Comparison of ENCODE assay signal across 17 cellular contexts in the genomic region with DNA sequence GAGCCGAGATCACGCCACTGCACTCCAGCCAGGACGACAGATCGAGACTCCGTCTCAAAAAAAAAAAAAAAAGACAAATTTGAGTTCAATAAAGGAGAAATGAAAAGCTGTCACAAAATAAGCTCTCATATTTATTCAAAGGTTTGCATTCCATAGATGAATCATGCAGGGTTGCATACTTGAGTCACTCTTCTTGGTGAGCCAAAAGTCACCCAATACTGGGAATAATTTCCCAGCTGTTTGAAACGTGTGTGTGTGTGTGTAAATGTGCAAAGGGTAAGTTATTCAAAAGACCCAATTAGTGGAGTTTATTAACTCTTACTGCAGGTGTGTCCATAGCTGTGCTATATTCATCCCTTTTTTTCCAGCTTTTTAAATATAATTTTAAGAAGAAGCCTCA.
DNase-seq lines count a peak whose midpoint lies in the region; ATAC-seq, FAIRE-seq and TF ChIP-seq lines count a peak whose summit lies in the region.
"Had no signal": no experiment of that assay in that cellular context is flagged by ENCODE, and none has a peak within 500 bp of the region (broad histone marks: within the 10 kb centered on the region; RNA-seq: fewer than 3 reads in every experiment).

No MANE protein-coding gene starts in this region.

- H4K20me1 ChIP-seq in HCT116 (ENCODE audit: insufficient read depth) (no peaks in the 10 kb centered on the region), astrocyte (ENCODE audit: insufficient read depth, low read length) (no peaks in the 10 kb centered on the region)

- H3K9me3 ChIP-seq in A549 (no peaks in the 10 kb centered on the region), HCT116 (ENCODE audit: control insufficient read depth in 1 of 2, insufficient read depth in 1 of 2, low read depth in 1 of 2, low read length in 2 of 2) (no peaks in the 10 kb centered on the region), astrocyte (ENCODE audit: insufficient read depth, low read depth, low read length) (no peaks in the 10 kb centered on the region)

- TF ChIP-seq CTCF in A549 (IDR thresholded peaks at IDR 0.05) = no peak
- no peak for TF ChIP-seq CTCF in HCT116 (IDR thresholded peaks at IDR 0.05 in 2 of 3, conservative IDR thresholded peaks at IDR 0.05 in 1 of 3; ENCODE audit: borderline replicate concordance in 1 of 3, insufficient read depth in 1 of 3, low read depth in 2 of 3, low read length in 2 of 3)
- TF ChIP-seq CTCF in astrocyte (IDR thresholded peaks at IDR 0.05; ENCODE audit: insufficient read depth, low read depth, low read length) = no peak
- no peak for TF ChIP-seq CTCF in foreskin keratinocyte (conservative IDR thresholded peaks at IDR 0.05)

- H3K36me3 ChIP-seq in HCT116 (ENCODE audit: control insufficient read depth in 1 of 2, insufficient read depth in 2 of 2, low read length in 2 of 2) (no peaks in the 10 kb centered on the region), astrocyte (ENCODE audit: insufficient read depth, low read length) (no peaks in the 10 kb centered on the region)

- H3K27me3 Mint-ChIP-seq in astrocyte (ENCODE audit: low read depth, unreplicated experiment) = no peaks in the 10 kb centered on the region
- H3K27me3 Mint-ChIP-seq: CD4-positive, CD25-positive, alpha-beta regulatory T cell; effector memory CD8-positive, alpha-beta T cell; IgD-negative memory B cell had no signal

- CTCF ChIA-PET in A549 (lab: Yijun Ruan, JAX) = interaction anchor here (0.6 to 1.8 kb wide), 7 partner anchors 8 to 439 kb away, joined by 3 to 10 read pairs (median 3); no protein-coding TSS in a partner anchor
- CTCF ChIA-PET in HCT116 (lab: Charles Lee) = interaction anchor here (0.8 to 1.5 kb wide), 2 partner anchors 11 to 439 kb away, joined by 3 read pairs; no protein-coding TSS in a partner anchor

- H3K79me2 ChIP-seq in HCT116 (ENCODE audit: insufficient read depth, low read length) (no peaks in the 10 kb centered on the region), astrocyte (ENCODE audit: insufficient read depth, low read length) (no peaks in the 10 kb centered on the region)

- H2AFZ ChIP-seq in HCT116 (ENCODE audit: low read depth, low read length, poor library complexity, severe bottlenecking) (peak overlapping the region; percentile 3), astrocyte (ENCODE audit: low read depth, low read length) (no peak overlapping the region)

- peak overlapping the region; percentile 95 for H3K27ac Mint-ChIP-seq in astrocyte (ENCODE audit: unreplicated experiment)
- H3K27ac Mint-ChIP-seq: CD4-positive, CD25-positive, alpha-beta regulatory T cell; effector memory CD8-positive, alpha-beta T cell; WTC11 had no signal

- TF ChIP-seq POLR2A in A549 (IDR thresholded peaks at IDR 0.05; ENCODE audit: low read length) (no peak), HCT116 (IDR thresholded peaks at IDR 0.05; ENCODE audit: borderline replicate concordance, extremely low read depth, insufficient read depth, insufficient read length) (no peak)

- H3K4me3 Mint-ChIP-seq in astrocyte (ENCODE audit: unreplicated experiment) = no peak overlapping the region
- H3K4me3 Mint-ChIP-seq: CD4-positive, CD25-positive, alpha-beta regulatory T cell; effector memory CD8-positive, alpha-beta T cell; IgD-negative memory B cell; WTC11 had no signal

- 18% methylated on average over 6 of the region's 6 CpGs for WGBS in A549 (ENCODE audit: missing lambda C conversion rate)

- H3K9me3 Mint-ChIP-seq in astrocyte (ENCODE audit: unreplicated experiment) = peaks cover 2% of the 10 kb centered on the region
- H3K9me3 Mint-ChIP-seq: CD4-positive, CD25-positive, alpha-beta regulatory T cell; effector memory CD8-positive, alpha-beta T cell; IgD-negative memory B cell; WTC11 had no signal

- H3K27ac ChIP-seq in A549 (peak overlapping the region; percentile 82 to 94), HCT116 (ENCODE audit: low read depth, low read length) (no peak overlapping the region), astrocyte (ENCODE audit: low read depth, low read length) (peak overlapping the region; percentile 82), foreskin keratinocyte (peak overlapping the region; percentile 24)

- no peaks in the 10 kb centered on the region for H3K9me2 ChIP-seq in HCT116 (ENCODE audit: insufficient read depth)

- H3K4me2 ChIP-seq in A549 (peak overlapping the region; percentile 64), HCT116 (ENCODE audit: low read length) (peak overlapping the region; percentile 47), astrocyte (ENCODE audit: low read length) (peak overlapping the region; percentile 57)

- peaks cover 3% of the 10 kb centered on the region for H3K36me3 Mint-ChIP-seq in astrocyte (ENCODE audit: low read depth, unreplicated experiment)
- H3K36me3 Mint-ChIP-seq: WTC11 had no signal

- H3K27me3 ChIP-seq in HCT116 (ENCODE audit: insufficient read depth, low read length) = no peaks in the 10 kb centered on the region
- no peaks in the 10 kb centered on the region for H3K27me3 ChIP-seq in astrocyte (ENCODE audit: insufficient read depth, low read length)
- H3K27me3 ChIP-seq in foreskin keratinocyte = no peaks in the 10 kb centered on the region

- peaks cover 75% of the 10 kb centered on the region for H3K4me1 ChIP-seq in A549
- H3K4me1 ChIP-seq in HCT116 (ENCODE audit: control insufficient read depth in 1 of 2, insufficient read depth in 2 of 2, low read length in 2 of 2) = peaks cover 41 to 66% of the 10 kb centered on the region in 2 experiments
- peaks cover 66% of the 10 kb centered on the region for H3K4me1 ChIP-seq in astrocyte (ENCODE audit: insufficient read depth, low read length)
- H3K4me1 ChIP-seq in foreskin keratinocyte = peaks cover 26% of the 10 kb centered on the region

- H3K9ac ChIP-seq in HCT116 (ENCODE audit: low read length) = 0 out of 2 replicates have a peak overlapping the region, but pooled peaks have one; percentile 9
- peak overlapping the region; percentile 19 for H3K9ac ChIP-seq in astrocyte (ENCODE audit: low read length)

- peak; percentile 23 to 61; a peak in 2 of 5 replicates for TF ChIP-seq EP300 in A549 (IDR thresholded peaks at IDR 0.05)

- TF ChIP-seq RAD21 in A549 (conservative IDR thresholded peaks at IDR 0.05 in 1 of 2, IDR thresholded peaks at IDR 0.05 in 1 of 2) (peak in 1 of 2 experiments; percentile 19; a peak in 1 of 5 replicates), HCT116 (IDR thresholded peaks at IDR 0.05; ENCODE audit: low read depth) (no peak)

- peak; percentile 54 for FAIRE-seq in A549 (lab: Jason Lieb, UNC)
- peak; percentile 76 for FAIRE-seq in astrocyte (lab: Jason Lieb, UNC)
- FAIRE-seq: H1 had no signal

- H3K4me1 Mint-ChIP-seq in astrocyte (ENCODE audit: low read depth, unreplicated experiment) = peaks cover 87% of the 10 kb centered on the region

- BruUV-seq in HCT116 (replicated peaks; lab: Mats Ljungman, UMichigan) = no TSS peak

- intact Hi-C loops in HCT116 (cut with micrococcal nuclease) = no loop called here

- H3K4me3 ChIP-seq in A549 (no peak overlapping the region), HCT116 (replicated peaks in 1 of 2; ENCODE audit: low read depth in 1 of 2, low read length in 2 of 2) (no peak overlapping the region), astrocyte (ENCODE audit: insufficient read depth, low read depth, low read length) (no peak overlapping the region)

- RAD21 ChIA-PET in HCT116 (lab: Charles Lee; ENCODE audit: low non-redundant PET in 1 of 2, low total read pairs in 2 of 2, uncharacterized antibody in 2 of 2, unreplicated experiment in 2 of 2) = no interaction called here

- peak in 1 of 2 experiments; percentile 57 for DNase-seq in A549 (ENCODE audit: low read depth in 1 of 2, low spot score in 1 of 2)
- DNase-seq in HCT116 (ENCODE audit: low read depth, low spot score) = no peak
- DNase-seq in astrocyte (ENCODE audit: low read depth) = peak; percentile 88
- peak in 1 of 2 donors; percentile 75 for DNase-seq in foreskin keratinocyte
- no peak for DNase-seq in COLO829 (ENCODE audit: low spot score)
- no peak for DNase-seq in SIG-M5 treated with dmso at 0.1 percent for 504 hours (lab: John Stamatoyannopoulos, UW; ENCODE audit: unreplicated experiment)
- DNase-seq: activated naive CD4-positive, alpha-beta T cell treated with Interleukin-2 at 50 U/mL for 16 hours; CD4-positive, CD25-positive, alpha-beta regulatory T cell; effector memory CD8-positive, alpha-beta T cell; left cardiac atrium; NCI-H345 had no signal

- POLR2A ChIA-PET in A549 (lab: Yijun Ruan, JAX) = interaction anchor here (0.7 kb wide), 1 partner anchor 49 kb away, joined by 4 read pairs; no protein-coding TSS in a partner anchor
- POLR2A ChIA-PET in HCT116 (lab: Charles Lee) = no interaction called here

- 0 out of 6 replicates have a peak, but pooled peaks of 1 of the 2 experiments have one; percentile 17 for ATAC-seq in A549
- no peak for ATAC-seq in HCT116
- peak; percentile 72 for ATAC-seq in foreskin keratinocyte
- ATAC-seq in GM18517 (IDR thresholded peaks at IDR 0.05; ENCODE audit: unreplicated experiment) = no peak
- ATAC-seq in GM18870 (IDR thresholded peaks at IDR 0.05; ENCODE audit: unreplicated experiment) = no peak
- ATAC-seq: effector memory CD8-positive, alpha-beta T cell; Right ventricle myocardium inferior; WTC11 had no signal

TF ChIP-seq in A549, 52 proteins besides CTCF, POLR2A, EP300 and RAD21 (continues in another document):
- peak in 1 of 2 experiments; percentile 58; a peak in 2 of 4 replicates for TF ChIP-seq CEBPB (IDR thresholded peaks at IDR 0.05)
- TF ChIP-seq, protein P1, sequence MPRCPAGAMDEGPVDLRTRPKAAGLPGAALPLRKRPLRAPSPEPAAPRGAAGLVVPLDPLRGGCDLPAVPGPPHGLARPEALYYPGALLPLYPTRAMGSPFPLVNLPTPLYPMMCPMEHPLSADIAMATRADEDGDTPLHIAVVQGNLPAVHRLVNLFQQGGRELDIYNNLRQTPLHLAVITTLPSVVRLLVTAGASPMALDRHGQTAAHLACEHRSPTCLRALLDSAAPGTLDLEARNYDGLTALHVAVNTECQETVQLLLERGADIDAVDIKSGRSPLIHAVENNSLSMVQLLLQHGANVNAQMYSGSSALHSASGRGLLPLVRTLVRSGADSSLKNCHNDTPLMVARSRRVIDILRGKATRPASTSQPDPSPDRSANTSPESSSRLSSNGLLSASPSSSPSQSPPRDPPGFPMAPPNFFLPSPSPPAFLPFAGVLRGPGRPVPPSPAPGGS (IDR thresholded peaks at IDR 0.05) = peak; percentile 45; the same call in 1 of the 3 replicates
